In genomic region chr4:153520871-153521329, GRCh38 we compare ENCODE assay signal across 8 cellular contexts. TPM values are rescaled to one million over a fixed set of nuclear protein-coding genes. Genes with fewer than 3 reads are reported as not detected.
DNase-seq lines count a peak whose midpoint lies in the region; ATAC-seq and TF ChIP-seq lines count a peak whose summit lies in the region.

No MANE protein-coding gene starts in this region.

- intact Hi-C loops in testis (cut with DNase I; ENCODE audit: low total_unique reads): no loop called here

- H3K36me3 Mint-ChIP-seq in stimulated activated naive CD8-positive, alpha-beta T cell treated with anti-CD3 and anti-CD28 coated beads, Interleukin-15, Interleukin-2, amounts not matched to agents 100 ng/mL and 50 ng/mL, for 24 hours (ENCODE audit: low read depth): peaks cover 44% of the 10 kb centered on the region
- H3K36me3 Mint-ChIP-seq in activated naive CD4-positive, alpha-beta T cell treated with anti-CD3 and anti-CD28 coated beads, Interleukin-2, amount 50 U/mL, for 72 hours: peaks cover under 1 to 6% of the 10 kb centered on the region in 2 donors

- no peak for DNase-seq in stimulated activated naive CD8-positive, alpha-beta T cell treated with anti-CD3 and anti-CD28 coated beads, Interleukin-15, Interleukin-2, amounts not matched to agents 100 U/mL and 50 U/mL, for 24 hours
- no peak for DNase-seq in activated naive CD4-positive, alpha-beta T cell treated with anti-CD3 and anti-CD28 coated beads, Interleukin-2, amount 50 U/mL, for 72 hours (ENCODE audit: low spot score in 2 of 2)
- DNase-seq in NCI-H1694 (lab: John Stamatoyannopoulos, UW): no peak
- DNase-seq in testis: no peak
- DNase-seq in DMS53 (lab: John Stamatoyannopoulos, UW): no peak

- H3K27ac ChIP-seq in testis: no peak overlapping the region

- H3K27me3 ChIP-seq in testis: no peaks in the 10 kb centered on the region

- H3K36me3 ChIP-seq in testis (ENCODE audit: low read depth, missing control alignments): no peaks in the 10 kb centered on the region

- no peak for TF ChIP-seq CTCF in testis (IDR thresholded peaks at IDR 0.05)

- no peak for ATAC-seq in stimulated activated naive CD8-positive, alpha-beta T cell treated with anti-CD3 and anti-CD28 coated beads, Interleukin-15, Interleukin-2, amounts not matched to agents 100 U/mL and 50 U/mL, for 24 hours
- peak; percentile 32 for ATAC-seq in HG03196 (IDR thresholded peaks at IDR 0.05; ENCODE audit: unreplicated experiment)
- ATAC-seq in activated naive CD4-positive, alpha-beta T cell treated with anti-CD3 and anti-CD28 coated beads, Interleukin-2, amount 50 U/mL, for 72 hours: no peak
- ATAC-seq in GM19351 (IDR thresholded peaks at IDR 0.05; ENCODE audit: unreplicated experiment): no peak

- H3K27me3 Mint-ChIP-seq in stimulated activated naive CD8-positive, alpha-beta T cell treated with anti-CD3 and anti-CD28 coated beads, Interleukin-15, Interleukin-2, amounts not matched to agents 100 ng/mL and 50 ng/mL, for 24 hours: no peaks in the 10 kb centered on the region

- TF ChIP-seq POLR2A in testis (IDR thresholded peaks at IDR 0.05): no peak

- H3K4me1 ChIP-seq in testis: no peaks in the 10 kb centered on the region

- H3K4me3 ChIP-seq in testis: no peak overlapping the region

- H3K27ac Mint-ChIP-seq in stimulated activated naive CD8-positive, alpha-beta T cell treated with anti-CD3 and anti-CD28 coated beads, Interleukin-15, Interleukin-2, amounts not matched to agents 100 ng/mL and 50 ng/mL, for 24 hours: peak overlapping the region; percentile 98
- H3K27ac Mint-ChIP-seq in activated naive CD4-positive, alpha-beta T cell treated with anti-CD3 and anti-CD28 coated beads, Interleukin-2, amount 50 U/mL, for 72 hours: peak overlapping the region; percentile 97 to 98

- 82 to 83% methylated on average over 5 of the region's 5 CpGs for WGBS in testis, 2 donors

- H3K9me3 Mint-ChIP-seq in stimulated activated naive CD8-positive, alpha-beta T cell treated with anti-CD3 and anti-CD28 coated beads, Interleukin-15, Interleukin-2, amounts not matched to agents 100 ng/mL and 50 ng/mL, for 24 hours: no peaks in the 10 kb centered on the region
- no peaks in the 10 kb centered on the region for H3K9me3 Mint-ChIP-seq in activated naive CD4-positive, alpha-beta T cell treated with anti-CD3 and anti-CD28 coated beads, Interleukin-2, amount 50 U/mL, for 72 hours

- peak overlapping the region; percentile 78 for H3K4me3 Mint-ChIP-seq in stimulated activated naive CD8-positive, alpha-beta T cell treated with anti-CD3 and anti-CD28 coated beads, Interleukin-15, Interleukin-2, amounts not matched to agents 100 ng/mL and 50 ng/mL, for 24 hours

- H3K9me3 ChIP-seq in testis: no peaks in the 10 kb centered on the region

- peaks cover 94% of the 10 kb centered on the region for H3K4me1 Mint-ChIP-seq in stimulated activated naive CD8-positive, alpha-beta T cell treated with anti-CD3 and anti-CD28 coated beads, Interleukin-15, Interleukin-2, amounts not matched to agents 100 ng/mL and 50 ng/mL, for 24 hours (ENCODE audit: low read depth)

RNA-seq across cellular contexts. Expression of gene TMEM131L, which starts 54.7 kb away (rescaled TPM):
- total RNA-seq in activated naive CD4-positive, alpha-beta T cell treated with anti-CD3 and anti-CD28 coated beads, Interleukin-2, amount 50 U/mL, for 72 hours: 10 to 100 TPM; 44.8 to 47.7 TPM
- total RNA-seq in testis: 10 to 100 TPM; 12.6 to 15.0 TPM
- 9.1 TPM for polyA plus RNA-seq in testis (ENCODE audit: insufficient read depth, low read depth, low replicate concordance)
